Comparison of ENCODE assay signal across 8 cellular contexts in the genomic region with DNA sequence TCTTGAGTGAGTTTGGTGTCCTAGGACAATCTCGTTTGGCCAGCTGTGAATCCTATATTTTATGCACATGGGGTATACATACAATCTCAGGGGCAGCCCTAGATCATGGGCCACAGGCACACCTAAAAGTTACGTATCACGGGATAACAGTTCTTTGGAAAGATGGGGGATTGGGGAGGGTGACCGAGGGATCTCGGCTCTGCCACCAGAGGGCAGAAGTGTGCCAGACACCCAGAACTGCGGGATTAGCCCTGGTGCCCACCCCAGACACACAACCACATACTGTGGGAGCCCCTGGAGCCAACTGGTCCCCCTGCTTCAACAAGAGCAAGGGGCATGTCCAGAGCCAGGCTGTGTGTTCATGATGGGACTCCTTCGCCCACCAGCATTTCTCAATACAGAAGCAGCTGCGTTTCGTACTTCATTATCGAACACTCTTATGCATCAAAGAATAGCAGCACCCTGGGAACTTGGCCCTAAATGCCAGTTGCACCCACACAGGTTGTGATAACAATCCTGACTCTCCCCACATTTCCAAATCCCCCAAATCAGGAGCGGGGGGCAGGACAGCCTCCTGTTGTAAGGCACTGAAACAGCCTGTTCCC. TPM values are rescaled to one million over a fixed set of nuclear protein-coding genes. Genes with fewer than 3 reads are reported as not detected.
A peak's percentile ranks its signal among the peaks of the same experiment; 100 is the strongest.
DNase-seq lines count a peak whose midpoint lies in the region; ATAC-seq and TF ChIP-seq lines count a peak whose summit lies in the region.

No MANE protein-coding gene starts in this region.

- in situ Hi-C loops in KBM-7 (cut with MboI; ENCODE audit: low pct_unique_long_range_greater_than_20kb, low sequenced_read_pairs) = no loop called here

- H3K9me3 Mint-ChIP-seq in activated T-helper 17 cell treated with anti-CD3 and anti-CD28 coated beads, Interleukin-2, amount 50 U/mL, for 72 hours = no peaks in the 10 kb centered on the region
- peaks cover 5% of the 10 kb centered on the region for H3K9me3 Mint-ChIP-seq in stimulated activated memory B cell treated with anti-CD40 and anti-IgM and Interleukin-4, amounts not matched to agents 10 μg/mL and 1 μg/mL and 100 μg/mL, for 72 hours

- no peak for ATAC-seq in activated T-helper 17 cell treated with anti-CD3 and anti-CD28 coated beads, Interleukin-2, amount 50 U/mL, for 72 hours (replicated peaks)
- no peak for ATAC-seq in stimulated activated memory B cell treated with anti-CD40 and anti-IgM and Interleukin-4, amounts not matched to agents 10 μg/mL and 1 μg/mL and 100 μg/mL, for 72 hours

- H3K27ac ChIP-seq in prostate gland = no peak overlapping the region

- H3K4me1 ChIP-seq in prostate gland (replicated peaks) = no peaks in the 10 kb centered on the region

- peaks cover 6% of the 10 kb centered on the region for H3K36me3 Mint-ChIP-seq in activated T-helper 17 cell treated with anti-CD3 and anti-CD28 coated beads, Interleukin-2, amount 50 U/mL, for 72 hours (ENCODE audit: low read depth)
- H3K36me3 Mint-ChIP-seq in stimulated activated memory B cell treated with anti-CD40 and anti-IgM and Interleukin-4, amounts not matched to agents 10 μg/mL and 1 μg/mL and 100 μg/mL, for 72 hours = peaks cover 50% of the 10 kb centered on the region

- peaks cover 16% of the 10 kb centered on the region for H3K4me1 Mint-ChIP-seq in activated T-helper 17 cell treated with anti-CD3 and anti-CD28 coated beads, Interleukin-2, amount 50 U/mL, for 72 hours
- H3K4me1 Mint-ChIP-seq in stimulated activated memory B cell treated with anti-CD40 and anti-IgM and Interleukin-4, amounts not matched to agents 10 μg/mL and 1 μg/mL and 100 μg/mL, for 72 hours = peaks cover 14% of the 10 kb centered on the region

- H3K36me3 ChIP-seq in prostate gland = no peaks in the 10 kb centered on the region

- H3K27me3 Mint-ChIP-seq in activated T-helper 17 cell treated with anti-CD3 and anti-CD28 coated beads, Interleukin-2, amount 50 U/mL, for 72 hours = no peaks in the 10 kb centered on the region
- H3K27me3 Mint-ChIP-seq in stimulated activated memory B cell treated with anti-CD40 and anti-IgM and Interleukin-4, amounts not matched to agents 10 μg/mL and 1 μg/mL and 100 μg/mL, for 72 hours = no peaks in the 10 kb centered on the region

- no peak overlapping the region for H3K4me3 Mint-ChIP-seq in activated T-helper 17 cell treated with anti-CD3 and anti-CD28 coated beads, Interleukin-2, amount 50 U/mL, for 72 hours
- H3K4me3 Mint-ChIP-seq in stimulated activated memory B cell treated with anti-CD40 and anti-IgM and Interleukin-4, amounts not matched to agents 10 μg/mL and 1 μg/mL and 100 μg/mL, for 72 hours = no peak overlapping the region

- DNase-seq in D341Med (ENCODE audit: low spot score) (peak; percentile 81), KBM-7 (peak; percentile 54), epithelial cell of proximal tubule (ENCODE audit: low read depth) (no peak), prostate gland (ENCODE audit: low spot score) (peak; percentile 27), mucosa of gallbladder (ENCODE audit: low spot score) (no peak)
- peak; percentile 8 for DNase-seq in activated CD4-positive, alpha-beta T cell treated with anti-CD3 and anti-CD28 coated beads for 1 hour

- H3K4me3 ChIP-seq in epithelial cell of proximal tubule (ENCODE audit: low read depth, low read length) = no peak overlapping the region
- H3K4me3 ChIP-seq in prostate gland = no peak overlapping the region

- H3K9me3 ChIP-seq in prostate gland = no peaks in the 10 kb centered on the region

- H3K27ac Mint-ChIP-seq in activated T-helper 17 cell treated with anti-CD3 and anti-CD28 coated beads, Interleukin-2, amount 50 U/mL, for 72 hours = no peak overlapping the region
- H3K27ac Mint-ChIP-seq in stimulated activated memory B cell treated with anti-CD40 and anti-IgM and Interleukin-4, amounts not matched to agents 10 μg/mL and 1 μg/mL and 100 μg/mL, for 72 hours = no peak overlapping the region

- TF ChIP-seq CTCF in epithelial cell of proximal tubule (conservative IDR thresholded peaks at IDR 0.05; ENCODE audit: low read depth, low read length) (peak; percentile 87), prostate gland (IDR thresholded peaks at IDR 0.05) (peak in 3 of 4 experiments; percentile 75 to 84 (median 77))

- WGBS in prostate gland = 61% methylated on average over 11 of the region's 11 CpGs

- intact Hi-C loops in prostate gland (cut with DNase I) = loop anchor here (5.0 to 10.0 kb wide), 2 partner anchors 45 to 103 kb away; no protein-coding TSS in a partner anchor

- TF ChIP-seq POLR2A in prostate gland (IDR thresholded peaks at IDR 0.05) = no peak

- H3K27me3 ChIP-seq in prostate gland (replicated peaks; ENCODE audit: insufficient read depth) = no peaks in the 10 kb centered on the region

RNA-seq across cellular contexts. Expression of a gene that starts 37.4 kb away (rescaled TPM):
- total RNA-seq in epithelial cell of proximal tubule (9.8 and 20.0 TPM in 2 replicates), prostate gland (10 to 100 TPM; 60.5 to 89.9 TPM), mucosa of gallbladder (31.1 TPM)
- total RNA-seq in activated T-helper 17 cell treated with anti-CD3 and anti-CD28 coated beads, Interleukin-2, amount 50 U/mL, for 72 hours = 10 to 100 TPM in 1 of 2 donors, 1 to 10 TPM in 1; 8.9 to 12.6 TPM

RNA-seq across cellular contexts. Expression of a gene that starts 52.8 kb away (rescaled TPM):
- total RNA-seq in epithelial cell of proximal tubule (not detected in 2 replicates), prostate gland (not detected), mucosa of gallbladder (0.32 TPM)
- not detected for total RNA-seq in activated T-helper 17 cell treated with anti-CD3 and anti-CD28 coated beads, Interleukin-2, amount 50 U/mL, for 72 hours

Comparison
In these comparisons a context has a peak if more than half of its experiments do, and no peak if none do; other contexts are left out.
1. DNase-seq: peak in D341Med (single experiment), KBM-7 (single experiment), activated CD4-positive, alpha-beta T cell treated with anti-CD3 and anti-CD28 coated beads for 1 hour (single experiment) and prostate gland (single experiment); none in epithelial cell of proximal tubule (single experiment) and mucosa of gallbladder (single experiment).